8 cellular contexts compared by ENCODE assay signal in genomic region chr21:34613679-34614442, GRCh38. TPM values are rescaled to one million over a fixed set of nuclear protein-coding genes. Genes with fewer than 3 reads are reported as not detected.
A peak's percentile ranks its signal among the peaks of the same experiment; 100 is the strongest.
DNase-seq lines count a peak whose midpoint lies in the region; ATAC-seq and TF ChIP-seq lines count a peak whose summit lies in the region.

No MANE protein-coding gene starts in this region.

- H3K4me1 Mint-ChIP-seq in effector memory CD8-positive, alpha-beta T cell (ENCODE audit: low read depth in 2 of 2), result peaks cover 21 to 23% of the 10 kb centered on the region in 2 donors
- H3K4me1 Mint-ChIP-seq in natural killer cell treated with Interleukin-12 subunit alpha and Interleukin-12 subunit beta and Interleukin-15 and Interleukin-18, amount 100 ng/mL, for 72 hours (ENCODE audit: low read depth in 2 of 2), result peaks cover 26 to 32% of the 10 kb centered on the region in 2 donors

- no peak for TF ChIP-seq CTCF in GM12875 (IDR thresholded peaks at IDR 0.05; ENCODE audit: borderline replicate concordance, insufficient read depth, low read depth, low read length)

- ATAC-seq in effector memory CD8-positive, alpha-beta T cell (replicated peaks), result no peak
- no peak for ATAC-seq in natural killer cell treated with Interleukin-12 subunit alpha and Interleukin-12 subunit beta and Interleukin-15 and Interleukin-18, amount 100 ng/mL, for 72 hours
- ATAC-seq in HG03159 (IDR thresholded peaks at IDR 0.05; ENCODE audit: unreplicated experiment) (no peak), GM21423 (IDR thresholded peaks at IDR 0.05; ENCODE audit: unreplicated experiment) (no peak)

- H3K27ac Mint-ChIP-seq in effector memory CD8-positive, alpha-beta T cell, result peak overlapping the region in 1 of 2 donors; percentile 35
- peak overlapping the region; percentile 17 to 30 for H3K27ac Mint-ChIP-seq in natural killer cell treated with Interleukin-12 subunit alpha and Interleukin-12 subunit beta and Interleukin-15 and Interleukin-18, amount 100 ng/mL, for 72 hours

- DNase-seq in RPMI7951 (ENCODE audit: low read depth), result peak; percentile 13
- DNase-seq in effector memory CD8-positive, alpha-beta T cell, result no peak
- no peak for DNase-seq in natural killer cell treated with Interleukin-12 subunit alpha and Interleukin-12 subunit beta and Interleukin-15 and Interleukin-18, amount 100 ng/mL, for 72 hours (ENCODE audit: low spot score)
- DNase-seq in DMS153 (lab: John Stamatoyannopoulos, UW), result no peak
- DNase-seq in NCI-H2081 (lab: John Stamatoyannopoulos, UW), result no peak

- no peaks in the 10 kb centered on the region for H3K36me3 Mint-ChIP-seq in effector memory CD8-positive, alpha-beta T cell (ENCODE audit: insufficient read depth)
- no peaks in the 10 kb centered on the region for H3K36me3 Mint-ChIP-seq in natural killer cell treated with Interleukin-12 subunit alpha and Interleukin-12 subunit beta and Interleukin-15 and Interleukin-18, amount 100 ng/mL, for 72 hours

- peak overlapping the region; percentile 87 for H3K4me3 ChIP-seq in GM12875 (ENCODE audit: low read depth, low read length)

- H3K27me3 Mint-ChIP-seq in effector memory CD8-positive, alpha-beta T cell, result no peaks in the 10 kb centered on the region
- H3K27me3 Mint-ChIP-seq in natural killer cell treated with Interleukin-12 subunit alpha and Interleukin-12 subunit beta and Interleukin-15 and Interleukin-18, amount 100 ng/mL, for 72 hours, result peaks cover 0 to 4% of the 10 kb centered on the region in 2 donors

- peak overlapping the region; percentile 78 to 81 for H3K4me3 Mint-ChIP-seq in effector memory CD8-positive, alpha-beta T cell
- peak overlapping the region; percentile 84 for H3K4me3 Mint-ChIP-seq in natural killer cell treated with Interleukin-12 subunit alpha and Interleukin-12 subunit beta and Interleukin-15 and Interleukin-18, amount 100 ng/mL, for 72 hours

- H3K9me3 Mint-ChIP-seq in effector memory CD8-positive, alpha-beta T cell, result no peaks in the 10 kb centered on the region
- no peaks in the 10 kb centered on the region for H3K9me3 Mint-ChIP-seq in natural killer cell treated with Interleukin-12 subunit alpha and Interleukin-12 subunit beta and Interleukin-15 and Interleukin-18, amount 100 ng/mL, for 72 hours

RNA-seq across cellular contexts. Expression of gene RCAN1, which starts 1.1 kb away (rescaled TPM):
- total RNA-seq in RPMI7951 (2014; rRNA removed; shearing (Covaris generic)), result 39.7 and 43.9 TPM in 2 replicates
- 10 to 100 TPM; 10.1 to 11.5 TPM for total RNA-seq in natural killer cell treated with Interleukin-12 subunit alpha and Interleukin-12 subunit beta and Interleukin-15 and Interleukin-18, amount 100 ng/mL, for 72 hours

RNA-seq across cellular contexts. Expression of gene CLIC6, which starts 54.9 kb away (rescaled TPM):
- total RNA-seq in RPMI7951 (2014; rRNA removed; shearing (Covaris generic)), result not detected in 2 replicates
- total RNA-seq in natural killer cell treated with Interleukin-12 subunit alpha and Interleukin-12 subunit beta and Interleukin-15 and Interleukin-18, amount 100 ng/mL, for 72 hours, result under 1 TPM; 0.45 to 0.50 TPM
